In the genomic region with DNA sequence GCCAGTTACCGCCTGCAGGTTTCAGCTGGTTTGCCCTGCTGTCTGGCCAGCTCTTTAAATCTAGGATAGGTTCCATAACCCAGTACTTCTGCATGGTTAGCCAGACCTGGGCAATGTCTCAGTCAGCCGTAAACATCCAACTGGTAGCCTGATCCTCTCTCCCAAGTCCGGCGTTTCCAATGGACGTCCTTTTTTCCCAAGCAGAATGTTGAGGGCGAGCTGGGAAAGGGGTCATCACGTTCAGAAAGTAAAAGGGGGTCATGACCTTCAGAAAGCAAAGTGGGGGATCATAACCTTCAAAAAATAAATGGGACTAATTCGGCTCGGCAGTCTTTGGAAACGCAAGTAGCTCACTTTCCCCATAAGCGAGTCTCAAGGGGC, we compare ENCODE assay signal across 9 cellular contexts. TPM values are rescaled to one million over a fixed set of nuclear protein-coding genes. Genes with fewer than 3 reads are reported as not detected.
DNase-seq lines count a peak whose midpoint lies in the region; ATAC-seq and TF ChIP-seq lines count a peak whose summit lies in the region.
"Had no signal": no experiment of that assay in that cellular context is flagged by ENCODE, and none has a peak within 500 bp of the region (broad histone marks: within the 10 kb centered on the region; RNA-seq: fewer than 3 reads in every experiment).

No MANE protein-coding gene starts in this region.

- peak overlapping the region; percentile 70 for H3K4me3 Mint-ChIP-seq in activated CD8-positive, alpha-beta memory T cell treated with anti-CD3 and anti-CD28 coated beads, Interleukin-2, amount 10 ng/mL, durations not matched to agents 7 days and 5 days
- peak overlapping the region; percentile 56 for H3K4me3 Mint-ChIP-seq in activated B cell treated with CpG ODN at 0.5 μM for 24 hours
- H3K4me3 Mint-ChIP-seq in immature natural killer cell = peak overlapping the region; percentile 56 to 80 (median 67)

- no peak overlapping the region for H3K27ac Mint-ChIP-seq in activated CD8-positive, alpha-beta memory T cell treated with anti-CD3 and anti-CD28 coated beads, Interleukin-2, amount 10 ng/mL, durations not matched to agents 7 days and 5 days
- H3K27ac Mint-ChIP-seq in activated B cell treated with CpG ODN at 0.5 μM for 24 hours = no peak overlapping the region
- no peak overlapping the region for H3K27ac Mint-ChIP-seq in immature natural killer cell

- H3K4me1 ChIP-seq in stomach smooth muscle (ENCODE audit: control insufficient read depth, insufficient read depth, low read length) (peaks cover 2% of the 10 kb centered on the region), A673 (ENCODE audit: insufficient read depth, low read length, poor library complexity, severe bottlenecking) (no peaks in the 10 kb centered on the region)

- BruUV-seq in A673 (replicated peaks; lab: Mats Ljungman, UMichigan) = no TSS peak

- H3K36me3 ChIP-seq in stomach smooth muscle (ENCODE audit: control insufficient read depth in 2 of 2, insufficient read depth in 2 of 2, low read length in 2 of 2) = no peaks in the 10 kb centered on the region
- H3K36me3 ChIP-seq in A673 (ENCODE audit: insufficient read depth, low read length, poor library complexity, severe bottlenecking) = no peaks in the 10 kb centered on the region

- POLR2A ChIA-PET in activated B cell treated with CpG ODN at 0.5 μM for 24 hours (lab: Charles Lee) (no interaction called here), A673 (lab: Charles Lee; ENCODE audit: low non-redundant PET) (no interaction called here)

- H3K9ac ChIP-seq in stomach smooth muscle (ENCODE audit: low read length in 2 of 2) = no peak overlapping the region

- peak overlapping the region; percentile 60 to 70 for H3K4me3 ChIP-seq in stomach smooth muscle (ENCODE audit: low read length in 2 of 2)
- no peak overlapping the region for H3K4me3 ChIP-seq in A673 (ENCODE audit: low read depth, low read length, poor library complexity, severe bottlenecking)

- no peak overlapping the region for H3K27ac ChIP-seq in stomach smooth muscle (ENCODE audit: low read length)
- no peak overlapping the region for H3K27ac ChIP-seq in A673 (ENCODE audit: low read depth, low read length, poor library complexity, severe bottlenecking)

- peaks cover 3% of the 10 kb centered on the region for H3K4me1 Mint-ChIP-seq in activated CD8-positive, alpha-beta memory T cell treated with anti-CD3 and anti-CD28 coated beads, Interleukin-2, amount 10 ng/mL, durations not matched to agents 7 days and 5 days
- H3K4me1 Mint-ChIP-seq in activated B cell treated with CpG ODN at 0.5 μM for 24 hours = peaks cover 9% of the 10 kb centered on the region
- peaks cover 10 to 11% of the 10 kb centered on the region in 2 donors for H3K4me1 Mint-ChIP-seq in immature natural killer cell

- H3K27me3 Mint-ChIP-seq in activated CD8-positive, alpha-beta memory T cell treated with anti-CD3 and anti-CD28 coated beads, Interleukin-2, amount 10 ng/mL, durations not matched to agents 7 days and 5 days = peaks cover 48% of the 10 kb centered on the region
- H3K27me3 Mint-ChIP-seq in activated B cell treated with CpG ODN at 0.5 μM for 24 hours (peaks cover 40% of the 10 kb centered on the region), immature natural killer cell (ENCODE audit: low read depth in 3 of 3) (peaks cover 2 to 16% (median 13%) of the 10 kb centered on the region in 3 donors)

- TF ChIP-seq CTCF in activated B cell treated with CpG ODN at 0.5 μM for 24 hours (IDR thresholded peaks at IDR 0.05) (no peak), A673 (conservative IDR thresholded peaks at IDR 0.05; ENCODE audit: low read depth, low read length) (no peak)

- intact Hi-C loops in activated B cell treated with CpG ODN at 0.5 μM for 24 hours (cut with micrococcal nuclease) (loop anchor here (1.0 kb wide), 1 partner anchor 82 kb away; no protein-coding TSS in a partner anchor), A673 (cut with micrococcal nuclease; ENCODE audit: unreplicated experiment) (no loop called here)

- no peak for ATAC-seq in activated CD8-positive, alpha-beta memory T cell treated with anti-CD3 and anti-CD28 coated beads, Interleukin-2, amount 10 ng/mL, durations not matched to agents 7 days and 5 days
- no peak for ATAC-seq in activated B cell treated with CpG ODN at 0.5 μM for 24 hours (ENCODE audit: low read depth)
- ATAC-seq in GM19351 (IDR thresholded peaks at IDR 0.05; ENCODE audit: unreplicated experiment) = no peak

- H3K27me3 ChIP-seq in stomach smooth muscle (ENCODE audit: control insufficient read depth in 1 of 2, insufficient read depth in 2 of 2, low read length in 2 of 2) (peaks cover 13 to 26% of the 10 kb centered on the region in 2 donors), A673 (replicated peaks; ENCODE audit: insufficient read depth, low read depth, low read length, poor library complexity) (no peaks in the 10 kb centered on the region)

- CTCF ChIA-PET in activated CD8-positive, alpha-beta memory T cell treated with anti-CD3 and anti-CD28 coated beads, Interleukin-2, amount 10 ng/mL, durations not matched to agents 7 days and 5 days (lab: Charles Lee) = interaction anchor here (0.7 to 1.7 kb wide), 7 partner anchors 10 to 116 kb away, joined by 3 to 8 read pairs (median 3); no protein-coding TSS in a partner anchor
- CTCF ChIA-PET in activated B cell treated with CpG ODN at 0.5 μM for 24 hours (lab: Charles Lee) = interaction anchor here (0.7 to 1.7 kb wide), 3 partner anchors 16 to 946 kb away, joined by 3 to 16 read pairs (median 4); no protein-coding TSS in a partner anchor
- CTCF ChIA-PET in A673 (lab: Charles Lee) = interaction anchor here (0.9 kb wide), 1 partner anchor 81 kb away, joined by 4 read pairs; no protein-coding TSS in a partner anchor

- H3K9me3 ChIP-seq in stomach smooth muscle (ENCODE audit: control insufficient read depth in 2 of 2, low read length in 2 of 2) = no peaks in the 10 kb centered on the region
- H3K9me3 ChIP-seq in A673 (ENCODE audit: low read depth, low read length, poor library complexity, severe bottlenecking) = no peaks in the 10 kb centered on the region

- no peaks in the 10 kb centered on the region for H3K9me3 Mint-ChIP-seq in activated CD8-positive, alpha-beta memory T cell treated with anti-CD3 and anti-CD28 coated beads, Interleukin-2, amount 10 ng/mL, durations not matched to agents 7 days and 5 days (ENCODE audit: low read depth)
- no peaks in the 10 kb centered on the region for H3K9me3 Mint-ChIP-seq in activated B cell treated with CpG ODN at 0.5 μM for 24 hours
- peaks cover 0 to 3% (median 0%) of the 10 kb centered on the region in 6 donors for H3K9me3 Mint-ChIP-seq in immature natural killer cell

- H3K36me3 Mint-ChIP-seq in activated CD8-positive, alpha-beta memory T cell treated with anti-CD3 and anti-CD28 coated beads, Interleukin-2, amount 10 ng/mL, durations not matched to agents 7 days and 5 days = no peaks in the 10 kb centered on the region
- no peaks in the 10 kb centered on the region for H3K36me3 Mint-ChIP-seq in activated B cell treated with CpG ODN at 0.5 μM for 24 hours (ENCODE audit: low read depth)
- no peaks in the 10 kb centered on the region for H3K36me3 Mint-ChIP-seq in immature natural killer cell

- no peak for DNase-seq in activated CD8-positive, alpha-beta memory T cell treated with anti-CD3 and anti-CD28 coated beads, Interleukin-2, amount 10 ng/mL, durations not matched to agents 7 days and 5 days
- no peak for DNase-seq in activated CD8-positive, alpha-beta memory T cell treated with anti-CD3 and anti-CD28 coated beads, Interleukin-2, amount 50 U/mL, for 4 hours
- DNase-seq in activated B cell treated with CpG ODN at 0.5 μM for 24 hours (no peak), immature natural killer cell (no peak), H4 (ENCODE audit: low spot score) (no peak), A673 (ENCODE audit: low spot score) (no peak)

RNA-seq across cellular contexts. Expression of a gene that starts 0.4 kb away (rescaled TPM):
- under 1 TPM in 1 of 2 experiments, not detected in 1; 0.40 TPM for total RNA-seq in activated CD8-positive, alpha-beta memory T cell treated with anti-CD3 and anti-CD28 coated beads, Interleukin-2, amount 10 ng/mL, durations not matched to agents 7 days and 5 days
- not detected in 2 replicates for total RNA-seq in activated B cell treated with CpG ODN at 0.5 μM for 24 hours
- under 1 TPM in 1 of 3 donors, not detected in 2; 0.39 TPM for polyA plus RNA-seq in immature natural killer cell
- not detected in 2 replicates for total RNA-seq in H4 (2014; rRNA removed; shearing (Covaris generic))
- not detected in 2 replicates for total RNA-seq in A673 (2021)
- total RNA-seq: glomerular endothelial cell had no signal

RNA-seq across cellular contexts. Expression of a gene that starts 39.1 kb away (rescaled TPM):
- total RNA-seq in activated CD8-positive, alpha-beta memory T cell treated with anti-CD3 and anti-CD28 coated beads, Interleukin-2, amount 10 ng/mL, durations not matched to agents 7 days and 5 days = 10 to 100 TPM in 1 of 2 experiments, 1 to 10 TPM in 1; 7.4 to 11.7 TPM
- 5.0 and 9.2 TPM in 2 replicates for total RNA-seq in activated B cell treated with CpG ODN at 0.5 μM for 24 hours
- 10 to 100 TPM; 11.5 to 32.3 (median 19.1) TPM for polyA plus RNA-seq in immature natural killer cell
- total RNA-seq in H4 (2014; rRNA removed; shearing (Covaris generic)) = 184 and 222 TPM in 2 replicates
- total RNA-seq in A673 (2021) = 66.6 and 67.6 TPM in 2 replicates
